In the genomic region with DNA sequence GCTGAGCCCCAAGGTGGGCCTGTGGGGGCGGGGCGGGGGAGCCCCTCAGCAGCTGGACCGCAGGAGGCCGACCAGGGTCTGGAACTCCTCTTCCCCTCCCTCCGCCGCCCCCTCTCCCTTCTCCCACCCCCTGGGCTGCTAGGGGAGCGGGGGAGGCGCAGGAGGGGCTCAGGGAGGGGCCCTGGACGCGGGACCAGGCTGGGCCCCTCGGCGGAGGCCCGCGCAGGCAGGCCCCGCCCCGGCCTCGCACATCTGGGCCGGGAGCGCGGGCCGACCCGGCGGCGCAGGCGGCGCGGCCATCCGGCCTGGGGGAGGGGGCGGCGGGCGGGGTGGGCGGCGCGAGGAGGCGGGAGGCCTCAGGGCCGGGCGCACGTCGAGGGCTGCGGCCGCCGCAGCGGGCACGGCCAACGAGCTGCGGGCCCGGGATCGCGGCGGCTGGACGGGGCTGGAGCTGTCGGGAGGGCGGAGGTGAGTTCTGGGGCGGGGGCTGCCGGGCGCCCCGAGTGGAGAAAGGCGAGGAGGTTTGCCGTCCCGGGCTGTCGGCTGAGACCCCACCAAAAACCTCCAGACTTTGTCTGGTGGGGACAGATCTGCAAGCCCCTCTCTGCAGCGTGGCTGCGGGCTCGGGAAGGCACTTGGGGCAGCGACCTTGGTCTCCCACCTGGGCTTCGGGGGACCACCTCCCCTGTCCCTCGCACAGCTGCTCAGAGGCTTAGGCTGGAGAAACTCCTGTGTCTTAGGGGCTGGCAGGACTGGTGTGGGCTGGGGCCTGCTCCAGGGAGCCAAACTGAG, we compare ENCODE assay signal across 10 cellular contexts. TPM values are rescaled to one million over a fixed set of nuclear protein-coding genes. Genes with fewer than 3 reads are reported as not detected.
A peak's percentile ranks its signal among the peaks of the same experiment; 100 is the strongest.
DNase-seq lines count a peak whose midpoint lies in the region; ATAC-seq and TF ChIP-seq lines count a peak whose summit lies in the region.
"Had no signal": no experiment of that assay in that cellular context is flagged by ENCODE, and none has a peak within 500 bp of the region (broad histone marks: within the 10 kb centered on the region; RNA-seq: fewer than 3 reads in every experiment).

Gene HSPA12B (plus strand): TSS at position 359 of the 792 bp plus-strand sequence. CDS start 5,990 bp downstream, outside the sequence.

- no peaks in the 10 kb centered on the region for H3K9me3 Mint-ChIP-seq in endothelial cell (ENCODE audit: unreplicated experiment)
- no peaks in the 10 kb centered on the region for H3K9me3 Mint-ChIP-seq in stimulated activated memory B cell treated with anti-CD40 and anti-IgM and Interleukin-4, amounts not matched to agents 10 μg/mL and 1 μg/mL and 100 μg/mL, for 72 hours

- H2BK5ac ChIP-seq in IMR-90 (ENCODE audit: low read depth, low read length, poor library complexity, severe bottlenecking) = no peak within 1 kb of the TSS

- in situ Hi-C loops in IMR-90 (cut with MboI; ENCODE audit: low sequenced_read_pairs) = no loop called here

- no peaks in the 10 kb centered on the region for H3K4me1 ChIP-seq in IMR-90 (ENCODE audit: control insufficient read depth, insufficient read depth, low read length)
- peaks cover 0 to 87% (median 27%) of the 10 kb centered on the region in 6 donors for H3K4me1 ChIP-seq in spleen

- no peak within 1 kb of the TSS for H3K4ac ChIP-seq in IMR-90 (ENCODE audit: low read depth, low read length)

- no peak within 1 kb of the TSS for H3K56ac ChIP-seq in IMR-90 (ENCODE audit: extremely low read depth, insufficient read depth, low read length)

- no peaks in the 10 kb centered on the region for H4K20me1 ChIP-seq in IMR-90 (ENCODE audit: insufficient read depth, low read length)

- peak within 1 kb of the TSS; percentile 70 for H3K4me3 Mint-ChIP-seq in endothelial cell (ENCODE audit: unreplicated experiment)
- H3K4me3 Mint-ChIP-seq in stimulated activated memory B cell treated with anti-CD40 and anti-IgM and Interleukin-4, amounts not matched to agents 10 μg/mL and 1 μg/mL and 100 μg/mL, for 72 hours = no peak within 1 kb of the TSS

- peaks cover 17% of the 10 kb centered on the region for H3K4me1 Mint-ChIP-seq in endothelial cell (ENCODE audit: unreplicated experiment)
- H3K4me1 Mint-ChIP-seq in stimulated activated memory B cell treated with anti-CD40 and anti-IgM and Interleukin-4, amounts not matched to agents 10 μg/mL and 1 μg/mL and 100 μg/mL, for 72 hours = no peaks in the 10 kb centered on the region

- H2BK20ac ChIP-seq in IMR-90 (ENCODE audit: low read depth, low read length) = no peak within 1 kb of the TSS

- H3K9ac ChIP-seq in IMR-90 (ENCODE audit: low read depth, low read length) = no peak within 1 kb of the TSS

- POLR2A ChIA-PET in IMR-90 (lab: Charles Lee; ENCODE audit: unreplicated experiment) = no interaction called here

- H3K27me3 ChIP-seq in IMR-90 (ENCODE audit: control insufficient read depth, insufficient read depth, low read length) (peaks cover 76% of the 10 kb centered on the region), spleen (replicated peaks in 1 of 7) (peaks cover 0 to 62% (median 10%) of the 10 kb centered on the region in 7 donors)

- H3K18ac ChIP-seq in IMR-90 (ENCODE audit: low read depth, low read length) = no peak within 1 kb of the TSS

- H2AK5ac ChIP-seq in IMR-90 (ENCODE audit: low read depth, low read length) = no peak within 1 kb of the TSS

- DNase-seq in IMR-90 (no peak), endothelial cell (ENCODE audit: low spot score) (no peak), left kidney (ENCODE audit: low read depth, low spot score) (peak; percentile 87), spleen (peak; percentile 64), head of caudate nucleus (no peak), GDM1 (lab: John Stamatoyannopoulos, UW) (no peak)
- DNase-seq: NCI-H1105 treated with DMSO at 0.1 percent for 48 hours, small intestine had no signal

- no peak within 1 kb of the TSS for H2BK15ac ChIP-seq in IMR-90 (ENCODE audit: low read depth, low read length)

- no peak within 1 kb of the TSS for H3K27ac Mint-ChIP-seq in endothelial cell (ENCODE audit: unreplicated experiment)
- no peak within 1 kb of the TSS for H3K27ac Mint-ChIP-seq in stimulated activated memory B cell treated with anti-CD40 and anti-IgM and Interleukin-4, amounts not matched to agents 10 μg/mL and 1 μg/mL and 100 μg/mL, for 72 hours

- TF ChIP-seq CTCF in IMR-90 (conservative IDR thresholded peaks at IDR 0.05; ENCODE audit: low read depth, low read length) (no peak), endothelial cell (IDR thresholded peaks at IDR 0.05; ENCODE audit: unreplicated experiment) (no peak), spleen (IDR thresholded peaks at IDR 0.05 in 8 of 11, conservative IDR thresholded peaks at IDR 0.05 in 3 of 11) (no peak)

- 0 out of 2 replicates have a peak, but pooled peaks cover 2% of the 10 kb centered on the region for H3K9me1 ChIP-seq in IMR-90 (ENCODE audit: insufficient read depth, low read length)

- dilution Hi-C loops in IMR-90 (cut with HindIII; ENCODE audit: low sequenced_read_pairs, unreplicated experiment) = no loop called here

- H3K79me1 ChIP-seq in IMR-90 (ENCODE audit: low read depth in 1 of 2, low read length in 2 of 2) = no peaks in the 10 kb centered on the region

- no peak within 1 kb of the TSS for H4K8ac ChIP-seq in IMR-90 (ENCODE audit: low read depth in 2 of 2, low read length in 2 of 2)

- H3K14ac ChIP-seq in IMR-90 (replicated peaks; ENCODE audit: low read depth, low read length) = no peak within 1 kb of the TSS

- no peak within 1 kb of the TSS for H3K27ac ChIP-seq in IMR-90 (ENCODE audit: insufficient read depth, low read length)
- H3K27ac ChIP-seq in spleen = peak within 1 kb of the TSS; percentile 22 to 82 (median 73)

- peaks cover 16% of the 10 kb centered on the region for H3K27me3 Mint-ChIP-seq in endothelial cell (ENCODE audit: unreplicated experiment)
- H3K27me3 Mint-ChIP-seq in stimulated activated memory B cell treated with anti-CD40 and anti-IgM and Interleukin-4, amounts not matched to agents 10 μg/mL and 1 μg/mL and 100 μg/mL, for 72 hours = peaks cover 56% of the 10 kb centered on the region

- H4K91ac ChIP-seq in IMR-90 (ENCODE audit: insufficient read depth, low read depth, low read length) = no peak within 1 kb of the TSS

- H3K36me3 Mint-ChIP-seq in endothelial cell (ENCODE audit: low read depth, unreplicated experiment) = peaks cover 3% of the 10 kb centered on the region
- H3K36me3 Mint-ChIP-seq in stimulated activated memory B cell treated with anti-CD40 and anti-IgM and Interleukin-4, amounts not matched to agents 10 μg/mL and 1 μg/mL and 100 μg/mL, for 72 hours = no peaks in the 10 kb centered on the region

- TF ChIP-seq POLR2A in IMR-90 (IDR thresholded peaks at IDR 0.05; ENCODE audit: low read depth, low read length) = no peak
- TF ChIP-seq POLR2A in spleen (IDR thresholded peaks at IDR 0.05) = no peak

- H3K36me3 ChIP-seq in IMR-90 (ENCODE audit: control insufficient read depth, insufficient read depth, low read length) (no peaks in the 10 kb centered on the region), spleen (peaks cover 0 to 13% (median 0%) of the 10 kb centered on the region in 6 donors)

- H3K4me3 ChIP-seq in IMR-90 (ENCODE audit: insufficient read depth, low read depth, low read length) (no peak within 1 kb of the TSS; the same call in 1 of the 2 replicates), spleen (peak within 1 kb of the TSS; percentile 1 to 63 (median 34))

- intact Hi-C loops in IMR-90 (cut with micrococcal nuclease) (no loop called here), spleen (cut with DNase I; ENCODE audit: low total_unique reads) (no loop called here), head of caudate nucleus (cut with DNase I) (no loop called here)

- CTCF ChIA-PET in IMR-90 (lab: Yijun Ruan, JAX) = no interaction called here

- peak within 1 kb of the TSS; percentile 56 for H2AFZ ChIP-seq in IMR-90 (replicated peaks; ENCODE audit: low read length, poor library complexity)

- no peak within 1 kb of the TSS for H3K23ac ChIP-seq in IMR-90 (ENCODE audit: low read depth, low read length)

- no peaks in the 10 kb centered on the region for H3K9me3 ChIP-seq in IMR-90 (ENCODE audit: control insufficient read depth, insufficient read depth, low read length)
- no peaks in the 10 kb centered on the region for H3K9me3 ChIP-seq in spleen

- no peak within 1 kb of the TSS for H2BK120ac ChIP-seq in IMR-90 (ENCODE audit: low read depth, low read length)

- H3K4me2 ChIP-seq in IMR-90 (ENCODE audit: low read depth, low read length) = no peak within 1 kb of the TSS

- no peak for TF ChIP-seq RAD21 in IMR-90 (IDR thresholded peaks at IDR 0.05; ENCODE audit: low read length)

- BruUV-seq in IMR-90 (replicated peaks; lab: Mats Ljungman, UMichigan) = no TSS peak

- no peak within 1 kb of the TSS for H4K5ac ChIP-seq in IMR-90 (ENCODE audit: low read depth, low read length)

- WGBS in IMR-90 (ENCODE audit: extremely low coverage in 2 of 2, insufficient read length in 1 of 2), 2 experiments = 7% methylated on average over 3 of the region's 67 CpGs; no CpG with 5 or more reads in 1 of the 2 experiments
- 5 to 25% (median 18%) methylated on average over 22 to 66 of the region's 67 CpGs for WGBS in spleen, 5 donors

- ATAC-seq in IMR-90 (ENCODE audit: low read depth) = peak; percentile 50
- ATAC-seq in HG02571 (IDR thresholded peaks at IDR 0.05; ENCODE audit: unreplicated experiment) = no peak
- ATAC-seq in stimulated activated memory B cell treated with anti-CD40 and anti-IgM and Interleukin-4, amounts not matched to agents 10 μg/mL and 1 μg/mL and 100 μg/mL, for 72 hours = no peak

- peak within 1 kb of the TSS; percentile 72 for H2AK9ac ChIP-seq in IMR-90 (replicated peaks; ENCODE audit: low read depth, low read length, poor library complexity)

TF ChIP-seq in IMR-90, 13 proteins besides CTCF, POLR2A, EP300 and RAD21 (continues in another document):
- no peak for TF ChIP-seq BHLHE40 (IDR thresholded peaks at IDR 0.05; ENCODE audit: low read depth, low read length)
- TF ChIP-seq FOS (IDR thresholded peaks at IDR 0.05; ENCODE audit: low read depth, low read length) = no peak
- no peak for TF ChIP-seq MAZ (IDR thresholded peaks at IDR 0.05; ENCODE audit: borderline replicate concordance, low read depth, low read length)
- TF ChIP-seq RFX5 (IDR thresholded peaks at IDR 0.05; ENCODE audit: low read depth, low read length) = no peak
- no peak for TF ChIP-seq MAFK (IDR thresholded peaks at IDR 0.05; ENCODE audit: low read depth, low read length)
- no peak for TF ChIP-seq CHD1 (IDR thresholded peaks at IDR 0.05; ENCODE audit: low read depth, low read length)
- TF ChIP-seq NFE2L2 (IDR thresholded peaks at IDR 0.05; ENCODE audit: low read depth, low read length) = no peak
- no peak for TF ChIP-seq RCOR1 (IDR thresholded peaks at IDR 0.05; ENCODE audit: insufficient replicate concordance, low read length)
- no peak for TF ChIP-seq MXI1 (IDR thresholded peaks at IDR 0.05; ENCODE audit: borderline replicate concordance, low read depth, low read length)
- no peak for TF ChIP-seq SMC3 (IDR thresholded peaks at IDR 0.05; ENCODE audit: low read depth, low read length)

RNA-seq across cellular contexts. Expression of gene HSPA12B, which starts in this region (rescaled TPM):
- not detected in 2 replicates for total RNA-seq in IMR-90 (2012; rRNA removed)
- not detected in 2 replicates for polyA plus RNA-seq in IMR-90 (2012; rRNA removed)
- polyA plus RNA-seq in IMR-90 (2012; cell fraction: cytosol; rRNA removed) = 0.03 TPM in 1 of 2 replicates, not detected in the other
- not detected in 2 replicates for polyA plus RNA-seq in IMR-90 (2012; cell fraction: nucleus; rRNA removed; ENCODE audit: low replicate concordance)
- 12.7 TPM for total RNA-seq in endothelial cell (ENCODE audit: unreplicated experiment)
- 10 to 100 TPM; 12.6 to 74.0 (median 29.9) TPM for total RNA-seq in spleen
- polyA plus RNA-seq in spleen = 10 to 100 TPM in 2 of 3 donors, 1 to 10 TPM in 1; 5.7 to 41.6 (median 21.3) TPM

Comparison
In these comparisons a context has a peak if more than half of its experiments do, and no peak if none do; other contexts are left out.
1. RNA of gene HSPA12B (total RNA-seq): 12.6 to 74.0 TPM in spleen and 12.7 TPM in endothelial cell (single experiment); not detected in IMR-90; every median in the first group is over 10 times any median in the second.
2. RNA of gene HSPA12B (polyA plus RNA-seq): 5.7 to 41.6 TPM in spleen; 0.03 TPM in IMR-90; every median in the first group is over 4 times any median in the second.
3. Peak in ATAC-seq in IMR-90; RNA of the gene not detected or under 1 TPM.
4. DNase-seq: peak in left kidney (single experiment) and spleen (single experiment); none in IMR-90 (single experiment), endothelial cell (single experiment), head of caudate nucleus (0 of 42) and GDM1 (single experiment).